In genomic region chr15:81338422-81339007, GRCh38 we compare ENCODE assay signal across 1 cellular context.
TF ChIP-seq lines count a peak whose summit lies in the region.

No MANE protein-coding gene starts in this region.

TF ChIP-seq in HEK293, 187 proteins besides CTCF, POLR2A, EP300 and RAD21 (continued from another document):
- TF ChIP-seq ZNF518A (tag by site-specific recombination; conservative IDR thresholded peaks at IDR 0.05; ENCODE audit: low read depth), result peak; percentile 34; the same call in 1 of the 2 replicates
- TF ChIP-seq ZNF555 (tag by site-specific recombination; conservative IDR thresholded peaks at IDR 0.05), result no peak
- no peak for TF ChIP-seq ZFP37 (tag by site-specific recombination; IDR thresholded peaks at IDR 0.05)
- no peak for TF ChIP-seq SETDB1 (IDR thresholded peaks at IDR 0.05; ENCODE audit: insufficient read length, low read length)
- no peak for TF ChIP-seq SALL2 (tag by site-specific recombination; IDR thresholded peaks at IDR 0.05; ENCODE audit: borderline replicate concordance)
- TF ChIP-seq ZNF558 (tag by site-specific recombination; IDR thresholded peaks at IDR 0.05), result peak; percentile 67; the same call in 1 of the 2 replicates
- no peak for TF ChIP-seq ZNF704 (tag by site-specific recombination; IDR thresholded peaks at IDR 0.05)
- no peak for TF ChIP-seq ZNF184 (tag by site-specific recombination; IDR thresholded peaks at IDR 0.05)
- TF ChIP-seq ZIC2 (tag by site-specific recombination; IDR thresholded peaks at IDR 0.05), result peak; percentile 42; the same call in 1 of the 2 replicates
- no peak for TF ChIP-seq ZFP3 (tag by site-specific recombination; IDR thresholded peaks at IDR 0.05; ENCODE audit: low read depth)
- TF ChIP-seq AEBP2 (tag by site-specific recombination; IDR thresholded peaks at IDR 0.05; ENCODE audit: borderline replicate concordance), result no peak
- TF ChIP-seq KLF1 (tag by site-specific recombination; IDR thresholded peaks at IDR 0.05), result no peak
- TF ChIP-seq ZBTB26 (tag by site-specific recombination; optimal IDR thresholded peaks at IDR 0.05), result no peak
- TF ChIP-seq ZNF19 (tag by site-specific recombination; IDR thresholded peaks at IDR 0.05; ENCODE audit: low read depth), result no peak
- TF ChIP-seq ZSCAN30 (tag by site-specific recombination; IDR thresholded peaks at IDR 0.05), result no peak
- TF ChIP-seq ZBTB44 (tag by site-specific recombination; IDR thresholded peaks at IDR 0.05), result no peak
- 0 out of 2 replicates have a peak, but pooled peaks have one; percentile 14 for TF ChIP-seq GLIS1 (tag by site-specific recombination; IDR thresholded peaks at IDR 0.05)
- no peak for TF ChIP-seq ZNF155 (tag by site-specific recombination; IDR thresholded peaks at IDR 0.05)
- no peak for TF ChIP-seq ZNF23 (tag by site-specific recombination; IDR thresholded peaks at IDR 0.05; ENCODE audit: borderline replicate concordance)
- TF ChIP-seq HOXD13 (CRISPR knock-in tag; IDR thresholded peaks at IDR 0.05; ENCODE audit: borderline replicate concordance), result 0 out of 2 replicates have a peak, but pooled peaks have one; percentile 53
- TF ChIP-seq ZNF248 (tag by site-specific recombination; IDR thresholded peaks at IDR 0.05), result no peak
- TF ChIP-seq ZNF510 (tag by site-specific recombination; IDR thresholded peaks at IDR 0.05; ENCODE audit: insufficient replicate concordance), result no peak
- TF ChIP-seq ZNF548 (tag by site-specific recombination; IDR thresholded peaks at IDR 0.05), result no peak
- TF ChIP-seq ELK4 (IDR thresholded peaks at IDR 0.05; ENCODE audit: borderline replicate concordance, low read depth, low read length), result no peak
- no peak for TF ChIP-seq ZNF114 (tag by site-specific recombination; IDR thresholded peaks at IDR 0.05)
- TF ChIP-seq ZNF350 (tag by site-specific recombination; IDR thresholded peaks at IDR 0.05), result no peak
- TF ChIP-seq ZNF324 (tag by site-specific recombination; IDR thresholded peaks at IDR 0.05), result no peak
- no peak for TF ChIP-seq TSHZ1 (tag by site-specific recombination; IDR thresholded peaks at IDR 0.05; ENCODE audit: borderline replicate concordance)
- TF ChIP-seq INSM2 (tag by site-specific recombination; IDR thresholded peaks at IDR 0.05), result peak; percentile 55; the same call in 1 of the 2 replicates
- TF ChIP-seq ZNF394 (tag by site-specific recombination; IDR thresholded peaks at IDR 0.05; ENCODE audit: borderline replicate concordance), result peak; percentile 56; the same call in 1 of the 2 replicates
- no peak for TF ChIP-seq ZNF501 (tag by site-specific recombination; IDR thresholded peaks at IDR 0.05)
- TF ChIP-seq ZNF843 (tag by site-specific recombination; IDR thresholded peaks at IDR 0.05), result peak; percentile 63; the same call in 1 of the 2 replicates
